1 cellular context compared by ENCODE assay signal in genomic region chr20:37285664-37286374, GRCh38.
A peak's percentile ranks its signal among the peaks of the same experiment; 100 is the strongest.
TF ChIP-seq lines count a peak whose summit lies in the region.

No MANE protein-coding gene starts in this region.

TF ChIP-seq in HepG2, 621 proteins besides CTCF, POLR2A, EP300 and RAD21 (continued from another document and continues in another):
- no peak for TF ChIP-seq RERE (CRISPR knock-in tag; IDR thresholded peaks at IDR 0.05; ENCODE audit: low read depth)
- no peak for TF ChIP-seq NBN (conservative IDR thresholded peaks at IDR 0.05)
- no peak for TF ChIP-seq SRSF9 (IDR thresholded peaks at IDR 0.05; ENCODE audit: borderline replicate concordance, insufficient read depth, low read depth, low read length, poor library complexity, severe bottlenecking)
- no peak for TF ChIP-seq SAFB2 (CRISPR knock-in tag; IDR thresholded peaks at IDR 0.05; ENCODE audit: borderline replicate concordance, low read depth)
- no peak for TF ChIP-seq EZH2 (conservative IDR thresholded peaks at IDR 0.05; ENCODE audit: low read depth, low read length)
- TF ChIP-seq KDM5A (IDR thresholded peaks at IDR 0.05; ENCODE audit: borderline replicate concordance, low read length) = no peak; the same call in 1 of the 2 replicates
- TF ChIP-seq ZNF724P (CRISPR knock-in tag; IDR thresholded peaks at IDR 0.05; ENCODE audit: borderline replicate concordance) = peak; percentile 22; the same call in 1 of the 2 replicates
- no peak for TF ChIP-seq SETDB1 (CRISPR knock-in tag; IDR thresholded peaks at IDR 0.05; ENCODE audit: borderline replicate concordance)
- TF ChIP-seq CREBL2 (CRISPR knock-in tag; IDR thresholded peaks at IDR 0.05; ENCODE audit: borderline replicate concordance) = no peak
- peak; percentile 58 for TF ChIP-seq ZBTB34 (CRISPR knock-in tag; IDR thresholded peaks at IDR 0.05)
- TF ChIP-seq NFE2 (CRISPR knock-in tag; IDR thresholded peaks at IDR 0.05) = no peak
- no peak for TF ChIP-seq MBD4 (IDR thresholded peaks at IDR 0.05; ENCODE audit: borderline replicate concordance, low read length)
- TF ChIP-seq HMG20B (CRISPR knock-in tag; conservative IDR thresholded peaks at IDR 0.05) = no peak
- TF ChIP-seq POGK (CRISPR knock-in tag; conservative IDR thresholded peaks at IDR 0.05) = no peak
- 0 out of 2 replicates have a peak, but pooled peaks have one; percentile 32 for TF ChIP-seq ZBTB38 (CRISPR knock-in tag; IDR thresholded peaks at IDR 0.05)
- peak; percentile 86; the same call in 1 of the 2 replicates for TF ChIP-seq FOXC1 (CRISPR knock-in tag; IDR thresholded peaks at IDR 0.05; ENCODE audit: borderline replicate concordance)
- no peak for TF ChIP-seq ZNF282 (IDR thresholded peaks at IDR 0.05; ENCODE audit: partially characterized antibody)
- TF ChIP-seq ZNF296 (CRISPR knock-in tag; conservative IDR thresholded peaks at IDR 0.05) = no peak
- peak in 1 of 2 experiments; percentile 44; a peak in 1 of 4 replicates for TF ChIP-seq HMGXB4 (CRISPR knock-in tag; IDR thresholded peaks at IDR 0.05; ENCODE audit: borderline replicate concordance in 1 of 2, low read depth in 1 of 2)
- TF ChIP-seq ZNF383 (CRISPR knock-in tag; IDR thresholded peaks at IDR 0.05; ENCODE audit: borderline replicate concordance) = no peak
- TF ChIP-seq ZNF639 (CRISPR knock-in tag; conservative IDR thresholded peaks at IDR 0.05) = no peak
- no peak for TF ChIP-seq ZNF652 (CRISPR knock-in tag; IDR thresholded peaks at IDR 0.05; ENCODE audit: borderline replicate concordance, low read depth)
- TF ChIP-seq ZNF703 (CRISPR knock-in tag; IDR thresholded peaks at IDR 0.05; ENCODE audit: borderline replicate concordance) = no peak
- peak; percentile 65 for TF ChIP-seq ZFY (CRISPR knock-in tag; IDR thresholded peaks at IDR 0.05)
- no peak for TF ChIP-seq ZNF781 (CRISPR knock-in tag; IDR thresholded peaks at IDR 0.05; ENCODE audit: borderline replicate concordance, not compliant biosample characterization)
- no peak for TF ChIP-seq ZNF446 (CRISPR knock-in tag; IDR thresholded peaks at IDR 0.05)
- TF ChIP-seq MEF2D (CRISPR knock-in tag; IDR thresholded peaks at IDR 0.05) = peak; percentile 87
- TF ChIP-seq TEAD2 (CRISPR knock-in tag; IDR thresholded peaks at IDR 0.05) = no peak
- TF ChIP-seq HOXA5 (CRISPR knock-in tag; IDR thresholded peaks at IDR 0.05) = no peak
- no peak for TF ChIP-seq ZNF10 (CRISPR knock-in tag; IDR thresholded peaks at IDR 0.05; ENCODE audit: borderline replicate concordance, low read depth)
- no peak for TF ChIP-seq MED13 (CRISPR knock-in tag; IDR thresholded peaks at IDR 0.05)
- no peak for TF ChIP-seq ZNF136 (CRISPR knock-in tag; IDR thresholded peaks at IDR 0.05; ENCODE audit: low read depth)
- TF ChIP-seq ZNF512 (CRISPR knock-in tag; IDR thresholded peaks at IDR 0.05) = no peak
- no peak for TF ChIP-seq USF2 (IDR thresholded peaks at IDR 0.05; ENCODE audit: low read depth, low read length)
- no peak; the same call in 1 of the 2 replicates for TF ChIP-seq USF2 (CRISPR knock-in tag; IDR thresholded peaks at IDR 0.05; ENCODE audit: borderline replicate concordance)
- TF ChIP-seq ATF5 (CRISPR knock-in tag; IDR thresholded peaks at IDR 0.05; ENCODE audit: low read depth) = peak; percentile 89; the same call in 1 of the 2 replicates
- TF ChIP-seq SIX4 (CRISPR knock-in tag; IDR thresholded peaks at IDR 0.05) = peak; percentile 72; the same call in 1 of the 2 replicates
- TF ChIP-seq ZSCAN25 (CRISPR knock-in tag; IDR thresholded peaks at IDR 0.05) = peak; percentile 15; the same call in 1 of the 2 replicates
- TF ChIP-seq TFDP1 (CRISPR knock-in tag; IDR thresholded peaks at IDR 0.05; ENCODE audit: borderline replicate concordance) = peak; percentile 76; the same call in 1 of the 2 replicates
- TF ChIP-seq TCF12 (IDR thresholded peaks at IDR 0.05) = no peak
- TF ChIP-seq TCF12 (CRISPR knock-in tag; IDR thresholded peaks at IDR 0.05) = no peak
- TF ChIP-seq ARNT2 (CRISPR knock-in tag; IDR thresholded peaks at IDR 0.05; ENCODE audit: low read depth) = peak; percentile 64
- TF ChIP-seq ZNF552 (CRISPR knock-in tag; IDR thresholded peaks at IDR 0.05; ENCODE audit: borderline replicate concordance) = no peak
- peak; percentile 83 for TF ChIP-seq ZMAT3 (CRISPR knock-in tag; conservative IDR thresholded peaks at IDR 0.05)
- TF ChIP-seq MLX (CRISPR knock-in tag; IDR thresholded peaks at IDR 0.05) = peak; percentile 99
- no peak for TF ChIP-seq SRSF1 (optimal IDR thresholded peaks at IDR 0.05; ENCODE audit: low read depth, low read length)
- TF ChIP-seq GTF2F1 (IDR thresholded peaks at IDR 0.05; ENCODE audit: low read length) = no peak
- peak; percentile 56 for TF ChIP-seq XRCC5 (optimal IDR thresholded peaks at IDR 0.05; ENCODE audit: low read length)
